In the genomic region with DNA sequence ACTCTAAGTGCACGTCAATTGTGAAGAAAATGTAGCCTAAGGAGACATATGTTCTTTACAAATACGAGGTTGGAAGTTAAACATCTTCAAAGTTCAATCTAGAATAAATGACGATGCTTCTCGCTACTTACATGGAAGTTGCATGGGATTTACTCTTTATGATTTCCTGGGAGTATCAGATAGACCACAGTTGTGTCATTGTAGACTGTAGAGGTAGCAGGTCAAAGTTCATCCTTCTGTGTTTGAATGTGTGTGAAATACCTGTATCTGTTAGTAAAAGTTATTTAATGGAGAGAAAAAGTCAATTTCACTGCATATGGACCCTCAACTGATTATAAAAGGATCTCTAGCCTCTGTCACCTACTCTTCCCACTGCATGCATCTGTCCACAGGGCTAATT, we compare ENCODE assay signal across 19 cellular contexts.
DNase-seq lines count a peak whose midpoint lies in the region; ATAC-seq, FAIRE-seq and TF ChIP-seq lines count a peak whose summit lies in the region.
"Had no signal": no experiment of that assay in that cellular context is flagged by ENCODE, and none has a peak within 500 bp of the region (broad histone marks: within the 10 kb centered on the region; RNA-seq: fewer than 3 reads in every experiment).

No MANE protein-coding gene starts in this region.

- FAIRE-seq in urothelium cell line (lab: Jason Lieb, UNC) = peak; percentile 55
- FAIRE-seq: A549, GM12892, GM18507, HTR-8/SVneo had no signal

- ATAC-seq in left lobe of liver (peak; percentile 47), mucosa of descending colon (peak; percentile 68)
- no peak for ATAC-seq in stimulated activated memory B cell treated with anti-CD40 and anti-IgM and Interleukin-4, amounts not matched to agents 10 μg/mL and 1 μg/mL and 100 μg/mL, for 72 hours
- ATAC-seq: A549 had no signal

- DNase-seq in HuH-7 (ENCODE audit: low spot score) (peak; percentile 28), left lobe of liver (ENCODE audit: low spot score) (no peak), mucosa of descending colon (no peak), urothelium cell line (ENCODE audit: low spot score) (no peak), middle frontal gyrus (ENCODE audit: extremely low spot score, low spot score) (no peak), NCI-H2029 (lab: John Stamatoyannopoulos, UW) (no peak)
- DNase-seq: CD4-positive, alpha-beta memory T cell; DMS153; DMS79; GDM1; GOT3; H7 had no signal

- no peak overlapping the region for H3K27ac Mint-ChIP-seq in stimulated activated memory B cell treated with anti-CD40 and anti-IgM and Interleukin-4, amounts not matched to agents 10 μg/mL and 1 μg/mL and 100 μg/mL, for 72 hours
- H3K27ac Mint-ChIP-seq: CD14-positive monocyte; CD4-positive, alpha-beta memory T cell had no signal

- H3K4me1 Mint-ChIP-seq in stimulated activated memory B cell treated with anti-CD40 and anti-IgM and Interleukin-4, amounts not matched to agents 10 μg/mL and 1 μg/mL and 100 μg/mL, for 72 hours = no peaks in the 10 kb centered on the region
- H3K4me1 Mint-ChIP-seq: CD14-positive monocyte had no signal

- intact Hi-C loops in mucosa of descending colon (cut with DNase I, micrococcal nuclease) = no loop called here

- H3K4me3 ChIP-seq in mucosa of descending colon = no peak overlapping the region
- H3K4me3 ChIP-seq: A549, BLaER1 had no signal

- H3K4me1 ChIP-seq in mucosa of descending colon (ENCODE audit: low read depth) = no peaks in the 10 kb centered on the region
- H3K4me1 ChIP-seq: A549, BLaER1 had no signal

- no peaks in the 10 kb centered on the region for H3K36me3 ChIP-seq in mucosa of descending colon (ENCODE audit: low read depth)
- H3K36me3 ChIP-seq: BLaER1 had no signal

- H3K27me3 Mint-ChIP-seq in stimulated activated memory B cell treated with anti-CD40 and anti-IgM and Interleukin-4, amounts not matched to agents 10 μg/mL and 1 μg/mL and 100 μg/mL, for 72 hours = no peaks in the 10 kb centered on the region

- no peak for TF ChIP-seq CTCF in mucosa of descending colon (IDR thresholded peaks at IDR 0.05)

- no peaks in the 10 kb centered on the region for H3K36me3 Mint-ChIP-seq in stimulated activated memory B cell treated with anti-CD40 and anti-IgM and Interleukin-4, amounts not matched to agents 10 μg/mL and 1 μg/mL and 100 μg/mL, for 72 hours
- H3K36me3 Mint-ChIP-seq: CD14-positive monocyte; CD4-positive, alpha-beta memory T cell had no signal

- no peaks in the 10 kb centered on the region for H3K9me3 ChIP-seq in mucosa of descending colon
- H3K9me3 ChIP-seq: A549 had no signal

- H3K4me3 Mint-ChIP-seq in stimulated activated memory B cell treated with anti-CD40 and anti-IgM and Interleukin-4, amounts not matched to agents 10 μg/mL and 1 μg/mL and 100 μg/mL, for 72 hours = no peak overlapping the region
- H3K4me3 Mint-ChIP-seq: CD14-positive monocyte; CD4-positive, alpha-beta memory T cell had no signal

- no peaks in the 10 kb centered on the region for H3K9me3 Mint-ChIP-seq in stimulated activated memory B cell treated with anti-CD40 and anti-IgM and Interleukin-4, amounts not matched to agents 10 μg/mL and 1 μg/mL and 100 μg/mL, for 72 hours
